In genomic region chr4:127126718-127127117, GRCh38 we compare ENCODE assay signal across 28 cellular contexts.
"Had no signal": no experiment of that assay in that cellular context is flagged by ENCODE, and none has a peak within 500 bp of the region (broad histone marks: within the 10 kb centered on the region; RNA-seq: fewer than 3 reads in every experiment).

No MANE protein-coding gene starts in this region.

- H3K27me3 ChIP-seq: ovary, right lobe of liver, sigmoid colon, suprapubic skin, testis, tibial artery, transverse colon, upper lobe of right lung, uterus had no signal

- H2AFZ ChIP-seq: parathyroid adenoma had no signal

- H3K4me1 ChIP-seq: parathyroid adenoma, psoas muscle, right lobe of liver, sigmoid colon, suprapubic skin, testis, tibial artery, transverse colon, upper lobe of right lung, uterus had no signal

- FAIRE-seq: small intestine had no signal

- H3K4me3 ChIP-seq: ovary, psoas muscle, right lobe of liver, sigmoid colon, suprapubic skin, testis, tibial artery, transverse colon, upper lobe of right lung, uterus had no signal

- H3K79me2 ChIP-seq: parathyroid adenoma had no signal

- H3K27ac ChIP-seq: ovary, parathyroid adenoma, psoas muscle, right lobe of liver, sigmoid colon, suprapubic skin, testis, tibial artery, transverse colon, upper lobe of right lung, uterus had no signal

- H3K9me3 ChIP-seq: ovary, psoas muscle, right lobe of liver, sigmoid colon, suprapubic skin, testis, tibial artery, transverse colon, upper lobe of right lung, uterus had no signal

- H3K9ac ChIP-seq: parathyroid adenoma had no signal

- DNase-seq: naive thymus-derived CD8-positive, alpha-beta T cell; nephron progenitor cell; occipital lobe; ovary; posterior cingulate gyrus; psoas muscle; right cardiac atrium; right lobe of liver; sigmoid colon; small intestine; stimulated activated CD4-positive, alpha-beta T cell treated with anti-CD3 and anti-CD28 coated beads, Interleukin-15, amount 100 ng/mL, for 24 hours; stimulated activated CD4-positive, alpha-beta T cell treated with anti-CD3 and anti-CD28 coated beads, Interleukin-2, amount 100 ng/mL, for 24 hours; stimulated activated CD4-positive, alpha-beta T cell treated with anti-CD3 and anti-CD28 coated beads, Interleukin-4, amount 100 ng/mL, for 1 hour; stimulated activated CD4-positive, alpha-beta T cell treated with anti-CD3 and anti-CD28 coated beads, Interleukin-4, amount 100 ng/mL, for 4 hours; stimulated activated CD8-positive, alpha-beta memory T cell treated with anti-CD3 and anti-CD28 coated beads, Interleukin-4, amount 100 ng/mL, for 48 hours; stimulated activated naive CD4-positive, alpha-beta T cell; stimulated activated naive CD8-positive, alpha-beta T cell treated with anti-CD3 and anti-CD28 coated beads, Interleukin-15, amount 100 ng/mL, for 72 hours; stimulated activated naive CD8-positive, alpha-beta T cell treated with anti-CD3 and anti-CD28 coated beads, Interleukin-15, Interleukin-2, amounts not matched to agents 100 U/mL and 50 U/mL, for 24 hours; substantia nigra; testis; tibial artery; transverse colon; upper lobe of right lung; uterus had no signal

- H3K36me3 ChIP-seq: ovary, right lobe of liver, sigmoid colon, suprapubic skin, tibial artery, transverse colon, upper lobe of right lung had no signal

- ATAC-seq: naive thymus-derived CD8-positive, alpha-beta T cell; natural killer cell treated with Interleukin-12 subunit alpha and Interleukin-12 subunit beta and Interleukin-15 and Interleukin-18, amount 100 ng/mL, for 72 hours; psoas muscle; right cardiac atrium; right lobe of liver; stimulated activated memory B cell treated with anti-CD40 and anti-IgM and Interleukin-4, amounts not matched to agents 10 μg/mL and 1 μg/mL and 100 μg/mL, for 72 hours; stimulated activated naive CD8-positive, alpha-beta T cell treated with anti-CD3 and anti-CD28 coated beads, Interleukin-15, amount 100 ng/mL, for 72 hours; stimulated activated naive CD8-positive, alpha-beta T cell treated with anti-CD3 and anti-CD28 coated beads, Interleukin-15, Interleukin-2, amounts not matched to agents 100 U/mL and 50 U/mL, for 24 hours; upper lobe of right lung had no signal
